Comparison of ENCODE assay signal across 25 cellular contexts in genomic region chr3:53749428-53749827, GRCh38.
A peak's percentile ranks its signal among the peaks of the same experiment; 100 is the strongest.
DNase-seq lines count a peak whose midpoint lies in the region; ATAC-seq and TF ChIP-seq lines count a peak whose summit lies in the region.
"Had no signal": no experiment of that assay in that cellular context is flagged by ENCODE, and none has a peak within 500 bp of the region (broad histone marks: within the 10 kb centered on the region; RNA-seq: fewer than 3 reads in every experiment).

No MANE protein-coding gene starts in this region.

- no peak for TF ChIP-seq CTCF in lower lobe of right lung (IDR thresholded peaks at IDR 0.05)

- peak overlapping the region; percentile 80 for H3K27ac Mint-ChIP-seq in T-helper 17 cell
- H3K27ac Mint-ChIP-seq in stimulated activated naive B cell treated with anti-CD40 and anti-IgM and Interleukin-4, amounts not matched to agents 10 μg/mL and 1 μg/mL and 100 μg/mL, for 72 hours: peak overlapping the region; percentile 100
- H3K27ac Mint-ChIP-seq: activated CD8-positive, alpha-beta T cell treated with anti-CD3 and anti-CD28 coated beads for 36 hours; immature natural killer cell had no signal

- H3K36me3 ChIP-seq in lower lobe of right lung: peaks cover 13% of the 10 kb centered on the region
- H3K36me3 ChIP-seq: left lung, pancreas, right lobe of liver had no signal

- no peaks in the 10 kb centered on the region for H3K27me3 Mint-ChIP-seq in T-helper 17 cell
- H3K27me3 Mint-ChIP-seq in stimulated activated naive B cell treated with anti-CD40 and anti-IgM and Interleukin-4, amounts not matched to agents 10 μg/mL and 1 μg/mL and 100 μg/mL, for 72 hours: no peaks in the 10 kb centered on the region
- H3K27me3 Mint-ChIP-seq: activated CD8-positive, alpha-beta T cell treated with anti-CD3 and anti-CD28 coated beads for 36 hours had no signal

- peaks cover 21% of the 10 kb centered on the region for H3K4me1 Mint-ChIP-seq in T-helper 17 cell
- peaks cover 75 to 94% of the 10 kb centered on the region in 2 donors for H3K4me1 Mint-ChIP-seq in stimulated activated naive B cell treated with anti-CD40 and anti-IgM and Interleukin-4, amounts not matched to agents 10 μg/mL and 1 μg/mL and 100 μg/mL, for 72 hours

- H3K36me3 Mint-ChIP-seq in T-helper 17 cell (ENCODE audit: low read depth): no peaks in the 10 kb centered on the region
- peaks cover 41 to 49% of the 10 kb centered on the region in 2 donors for H3K36me3 Mint-ChIP-seq in stimulated activated naive B cell treated with anti-CD40 and anti-IgM and Interleukin-4, amounts not matched to agents 10 μg/mL and 1 μg/mL and 100 μg/mL, for 72 hours
- H3K36me3 Mint-ChIP-seq: immature natural killer cell; natural killer cell treated with Interleukin-12 subunit alpha and Interleukin-12 subunit beta and Interleukin-15 and Interleukin-18, amount 100 ng/mL, for 72 hours had no signal

- H3K9me3 ChIP-seq in T-helper 17 cell (ENCODE audit: control insufficient read depth, low read length, poor library complexity, severe bottlenecking) (no peaks in the 10 kb centered on the region), lower lobe of right lung (no peaks in the 10 kb centered on the region)
- H3K9me3 ChIP-seq: body of pancreas, left lung, pancreas, right lobe of liver had no signal

- no peak overlapping the region for H3K4me3 ChIP-seq in lower lobe of right lung
- H3K4me3 ChIP-seq: body of pancreas, hepatocyte, left lung, pancreas, PC-9, right lobe of liver had no signal

- H3K4me3 Mint-ChIP-seq in T-helper 17 cell: no peak overlapping the region
- H3K4me3 Mint-ChIP-seq in stimulated activated naive B cell treated with anti-CD40 and anti-IgM and Interleukin-4, amounts not matched to agents 10 μg/mL and 1 μg/mL and 100 μg/mL, for 72 hours: peak overlapping the region; percentile 75 to 78
- H3K4me3 Mint-ChIP-seq: activated CD8-positive, alpha-beta T cell treated with anti-CD3 and anti-CD28 coated beads for 36 hours; immature natural killer cell; natural killer cell treated with Interleukin-12 subunit alpha and Interleukin-12 subunit beta and Interleukin-15 and Interleukin-18, amount 100 ng/mL, for 72 hours had no signal

- peak overlapping the region; percentile 20 for H3K27ac ChIP-seq in lower lobe of right lung
- H3K27ac ChIP-seq: foreskin keratinocyte, hepatocyte, PC-9, right lobe of liver had no signal

- peaks cover 38% of the 10 kb centered on the region for H3K4me1 ChIP-seq in lower lobe of right lung
- H3K4me1 ChIP-seq: foreskin keratinocyte, pancreas, right lobe of liver had no signal

- intact Hi-C loops in lower lobe of right lung (cut with DNase I): no loop called here

- H3K27me3 ChIP-seq in lower lobe of right lung (ENCODE audit: low read depth): no peaks in the 10 kb centered on the region
- H3K27me3 ChIP-seq: body of pancreas, foreskin keratinocyte, hepatocyte, left lung, pancreas, right lobe of liver had no signal

- DNase-seq in SIG-M5 treated with dmso at 0.1 percent for 504 hours (lab: John Stamatoyannopoulos, UW; ENCODE audit: unreplicated experiment) (peak; percentile 17), SIG-M5 (lab: John Stamatoyannopoulos, UW) (no peak), T-helper 17 cell (no peak), lower lobe of right lung (no peak), NCI-H526 (lab: John Stamatoyannopoulos, UW) (no peak), HuH-7.5 (ENCODE audit: low spot score) (no peak)
- peak; percentile 32 for DNase-seq in stimulated activated naive B cell treated with anti-CD40 and anti-IgM and Interleukin-4, amounts not matched to agents 10 μg/mL and 1 μg/mL and 100 μg/mL, for 72 hours
- DNase-seq: 8988T; activated CD8-positive, alpha-beta T cell treated with anti-CD3 and anti-CD28 coated beads for 36 hours; DMS153; effector CD4-positive, alpha-beta T cell; foreskin keratinocyte; immature natural killer cell; left lung; NCI-H1092; NCI-H2029 treated with DMSO at 0.1 percent for 48 hours; NCI-H345; pancreas; PC-9; SHP77 treated with DMSO at 0.1 percent for 48 hours had no signal

- ATAC-seq in T-helper 17 cell (no peak), lower lobe of right lung (peak in 1 of 2 donors; percentile 17), HG03280 (IDR thresholded peaks at IDR 0.05; ENCODE audit: unreplicated experiment) (no peak)
- peak; percentile 37 to 46 for ATAC-seq in stimulated activated naive B cell treated with anti-CD40 and anti-IgM and Interleukin-4, amounts not matched to agents 10 μg/mL and 1 μg/mL and 100 μg/mL, for 72 hours (replicated peaks)
- ATAC-seq: activated CD8-positive, alpha-beta T cell treated with anti-CD3 and anti-CD28 coated beads for 36 hours; body of pancreas; foreskin keratinocyte; natural killer cell treated with Interleukin-12 subunit alpha and Interleukin-12 subunit beta and Interleukin-15 and Interleukin-18, amount 100 ng/mL, for 72 hours had no signal

- peaks cover 3 to 5% of the 10 kb centered on the region in 2 donors for H3K9me3 Mint-ChIP-seq in stimulated activated naive B cell treated with anti-CD40 and anti-IgM and Interleukin-4, amounts not matched to agents 10 μg/mL and 1 μg/mL and 100 μg/mL, for 72 hours
- H3K9me3 Mint-ChIP-seq: activated CD8-positive, alpha-beta T cell treated with anti-CD3 and anti-CD28 coated beads for 36 hours; immature natural killer cell; natural killer cell treated with Interleukin-12 subunit alpha and Interleukin-12 subunit beta and Interleukin-15 and Interleukin-18, amount 100 ng/mL, for 72 hours had no signal

Comparison
In these comparisons a context has a peak if more than half of its experiments do, and no peak if none do; other contexts are left out.
1. DNase-seq: peak in SIG-M5 treated with dmso at 0.1 percent for 504 hours (single experiment) and stimulated activated naive B cell treated with anti-CD40 and anti-IgM and Interleukin-4, amounts not matched to agents 10 μg/mL and 1 μg/mL and 100 μg/mL, for 72 hours (single experiment); none in SIG-M5 (single experiment), T-helper 17 cell (0 of 3), lower lobe of right lung (single experiment), NCI-H526 (0 of 2) and HuH-7.5 (single experiment).
2. ATAC-seq: peak in stimulated activated naive B cell treated with anti-CD40 and anti-IgM and Interleukin-4, amounts not matched to agents 10 μg/mL and 1 μg/mL and 100 μg/mL, for 72 hours (2 of 2); none in T-helper 17 cell (single experiment) and HG03280 (single experiment).